In genomic region chr1:156198831-156199349, GRCh38 we compare ENCODE assay signal across 17 cellular contexts. TPM values are rescaled to one million over a fixed set of nuclear protein-coding genes. Genes with fewer than 3 reads are reported as not detected.
DNase-seq lines count a peak whose midpoint lies in the region; ATAC-seq and TF ChIP-seq lines count a peak whose summit lies in the region.
"Had no signal": no experiment of that assay in that cellular context is flagged by ENCODE, and none has a peak within 500 bp of the region (broad histone marks: within the 10 kb centered on the region; RNA-seq: fewer than 3 reads in every experiment).

No MANE protein-coding gene starts in this region.

- H3K4me3 ChIP-seq in gastroesophageal sphincter: no peak overlapping the region
- H3K4me3 ChIP-seq: body of pancreas, GM23338, upper lobe of left lung had no signal

- no peaks in the 10 kb centered on the region for H3K27me3 Mint-ChIP-seq in activated naive CD8-positive, alpha-beta T cell treated with anti-CD3 and anti-CD28 coated beads for 36 hours

- peak overlapping the region; percentile 96 for H3K27ac Mint-ChIP-seq in activated naive CD8-positive, alpha-beta T cell treated with anti-CD3 and anti-CD28 coated beads for 36 hours
- H3K27ac Mint-ChIP-seq in stimulated activated effector memory CD8-positive, alpha-beta T cell treated with anti-CD3 and anti-CD28 coated beads, Interleukin-12 subunit alpha, Interleukin-12 subunit beta, amount 100 ng/mL, for 72 hours: peak overlapping the region; percentile 90
- H3K27ac Mint-ChIP-seq: GM23338 had no signal

- H3K4me3 Mint-ChIP-seq in activated naive CD8-positive, alpha-beta T cell treated with anti-CD3 and anti-CD28 coated beads for 36 hours: peak overlapping the region; percentile 68
- no peak overlapping the region for H3K4me3 Mint-ChIP-seq in stimulated activated effector memory CD8-positive, alpha-beta T cell treated with anti-CD3 and anti-CD28 coated beads, Interleukin-12 subunit alpha, Interleukin-12 subunit beta, amount 100 ng/mL, for 72 hours
- H3K4me3 Mint-ChIP-seq: GM23338 had no signal

- no peaks in the 10 kb centered on the region for H3K27me3 ChIP-seq in gastroesophageal sphincter
- H3K27me3 ChIP-seq: body of pancreas, foreskin keratinocyte, upper lobe of left lung had no signal

- TF ChIP-seq POLR2A in gastroesophageal sphincter (IDR thresholded peaks at IDR 0.05): no peak

- no peak for TF ChIP-seq EP300 in gastroesophageal sphincter (IDR thresholded peaks at IDR 0.05)

- H3K9me3 ChIP-seq in gastroesophageal sphincter: no peaks in the 10 kb centered on the region
- H3K9me3 ChIP-seq: body of pancreas, upper lobe of left lung had no signal

- H3K9me3 Mint-ChIP-seq in activated naive CD8-positive, alpha-beta T cell treated with anti-CD3 and anti-CD28 coated beads for 36 hours: no peaks in the 10 kb centered on the region
- H3K9me3 Mint-ChIP-seq in stimulated activated effector memory CD8-positive, alpha-beta T cell treated with anti-CD3 and anti-CD28 coated beads, Interleukin-12 subunit alpha, Interleukin-12 subunit beta, amount 100 ng/mL, for 72 hours: no peaks in the 10 kb centered on the region
- H3K9me3 Mint-ChIP-seq: GM23338 had no signal

- H3K27ac ChIP-seq in gastroesophageal sphincter: no peak overlapping the region
- H3K27ac ChIP-seq: body of pancreas, foreskin keratinocyte, upper lobe of left lung had no signal

- peaks cover 61% of the 10 kb centered on the region for H3K4me1 Mint-ChIP-seq in activated naive CD8-positive, alpha-beta T cell treated with anti-CD3 and anti-CD28 coated beads for 36 hours
- H3K4me1 Mint-ChIP-seq in stimulated activated effector memory CD8-positive, alpha-beta T cell treated with anti-CD3 and anti-CD28 coated beads, Interleukin-12 subunit alpha, Interleukin-12 subunit beta, amount 100 ng/mL, for 72 hours: peaks cover 59% of the 10 kb centered on the region

- H3K4me1 ChIP-seq in gastroesophageal sphincter: peaks cover 0 to 50% (median 11%) of the 10 kb centered on the region in 3 donors

- H3K36me3 ChIP-seq in gastroesophageal sphincter: peaks cover 0 to 43% of the 10 kb centered on the region in 2 donors

- WGBS in gastroesophageal sphincter (ENCODE audit: low coverage in 1 of 2), 2 donors: 73 to 100% methylated on average over 1 to 5 of the region's 5 CpGs

- peak; percentile 40 for ATAC-seq in HG02798 (IDR thresholded peaks at IDR 0.05; ENCODE audit: poor library complexity, unreplicated experiment)
- ATAC-seq in stimulated activated effector memory CD8-positive, alpha-beta T cell treated with anti-CD3 and anti-CD28 coated beads, Interleukin-12 subunit alpha, Interleukin-12 subunit beta, amount 100 ng/mL, for 72 hours: peak; percentile 88
- ATAC-seq in gastroesophageal sphincter: no peak
- ATAC-seq: body of pancreas, foreskin keratinocyte, GM23338 had no signal

- H3K36me3 Mint-ChIP-seq in activated naive CD8-positive, alpha-beta T cell treated with anti-CD3 and anti-CD28 coated beads for 36 hours: peaks cover 46% of the 10 kb centered on the region
- H3K36me3 Mint-ChIP-seq in stimulated activated effector memory CD8-positive, alpha-beta T cell treated with anti-CD3 and anti-CD28 coated beads, Interleukin-12 subunit alpha, Interleukin-12 subunit beta, amount 100 ng/mL, for 72 hours: peaks cover 12% of the 10 kb centered on the region

- DNase-seq in activated effector memory CD4-positive, alpha-beta T cell treated with anti-CD3 and anti-CD28 coated beads, Interleukin-2, amount 50 U/mL, for 16 hours: peak; percentile 64
- no peak for DNase-seq in activated effector memory CD4-positive, alpha-beta T cell treated with Interleukin-2 at 50 U/mL for 16 hours
- peak; percentile 35 for DNase-seq in activated naive CD8-positive, alpha-beta T cell treated with anti-CD3 and anti-CD28 coated beads for 36 hours
- no peak for DNase-seq in stimulated activated effector memory CD8-positive, alpha-beta T cell treated with anti-CD3 and anti-CD28 coated beads, Interleukin-12 subunit alpha, Interleukin-12 subunit beta, amount 100 ng/mL, for 72 hours (ENCODE audit: low spot score in 2 of 2)
- no peak for DNase-seq in COLO668 (lab: John Stamatoyannopoulos, UW; ENCODE audit: unreplicated experiment)
- DNase-seq in ureter (ENCODE audit: low spot score): no peak
- DNase-seq: body of pancreas; DMS79 treated with DMSO at 0.1 percent for 48 hours; effector CD8-positive, alpha-beta T cell; foreskin keratinocyte; midbrain; NCI-H2081; SHP77 treated with DMSO at 0.1 percent for 48 hours; upper lobe of left lung had no signal

- TF ChIP-seq CTCF in gastroesophageal sphincter (IDR thresholded peaks at IDR 0.05): no peak

RNA-seq across cellular contexts. Expression of gene SLC25A44, which starts 5.0 kb away (rescaled TPM):
- total RNA-seq in activated naive CD8-positive, alpha-beta T cell treated with anti-CD3 and anti-CD28 coated beads for 36 hours: 10 to 100 TPM; 55.0 to 60.7 TPM
- 10 to 100 TPM in 3 of 4 donors, 1 to 10 TPM in 1; 9.4 to 17.0 (median 12.7) TPM for total RNA-seq in gastroesophageal sphincter
- total RNA-seq in ureter: 24.7 TPM

RNA-seq across cellular contexts. Expression of gene PMF1, which starts 13.9 kb away (rescaled TPM):
- 10 to 100 TPM; 83.4 to 87.3 TPM for total RNA-seq in activated naive CD8-positive, alpha-beta T cell treated with anti-CD3 and anti-CD28 coated beads for 36 hours
- 10 to 100 TPM; 49.3 to 58.9 (median 51.8) TPM for total RNA-seq in gastroesophageal sphincter
- 59.3 TPM for total RNA-seq in ureter

RNA-seq across cellular contexts. Expression of gene BGLAP, which starts 43.1 kb away (rescaled TPM):
- total RNA-seq in activated naive CD8-positive, alpha-beta T cell treated with anti-CD3 and anti-CD28 coated beads for 36 hours: 1 to 10 TPM; 1.6 to 2.2 TPM
- under 1 TPM in 1 of 4 donors, not detected in 3; 0.54 TPM for total RNA-seq in gastroesophageal sphincter
- total RNA-seq in ureter: 2.2 TPM

RNA-seq across cellular contexts. Expression of gene SEMA4A, which starts 45.5 kb away (rescaled TPM):
- 10 to 100 TPM; 13.2 to 16.1 TPM for total RNA-seq in activated naive CD8-positive, alpha-beta T cell treated with anti-CD3 and anti-CD28 coated beads for 36 hours
- total RNA-seq in gastroesophageal sphincter: 1 to 10 TPM; 1.7 to 7.5 (median 3.4) TPM
- 49.3 TPM for total RNA-seq in ureter

RNA-seq across cellular contexts. Expression of gene PAQR6, which starts 49.0 kb away (rescaled TPM):
- total RNA-seq in activated naive CD8-positive, alpha-beta T cell treated with anti-CD3 and anti-CD28 coated beads for 36 hours: 1 to 10 TPM; 4.4 to 4.9 TPM
- total RNA-seq in gastroesophageal sphincter: 1 to 10 TPM; 1.2 to 3.4 (median 1.6) TPM
- total RNA-seq in ureter: 4.4 TPM

Comparison
In these comparisons a context has a peak if more than half of its experiments do, and no peak if none do; other contexts are left out.
1. DNase-seq: peak in activated effector memory CD4-positive, alpha-beta T cell treated with anti-CD3 and anti-CD28 coated beads, Interleukin-2, amount 50 U/mL, for 16 hours (single experiment) and activated naive CD8-positive, alpha-beta T cell treated with anti-CD3 and anti-CD28 coated beads for 36 hours (single experiment); none in activated effector memory CD4-positive, alpha-beta T cell treated with Interleukin-2 at 50 U/mL for 16 hours (single experiment), stimulated activated effector memory CD8-positive, alpha-beta T cell treated with anti-CD3 and anti-CD28 coated beads, Interleukin-12 subunit alpha, Interleukin-12 subunit beta, amount 100 ng/mL, for 72 hours (0 of 2), COLO668 (single experiment) and ureter (single experiment).